ENCODE assay signal across 8 cellular contexts in genomic region chr9:130825051-130825651, GRCh38. TPM values are rescaled to one million over a fixed set of nuclear protein-coding genes. Genes with fewer than 3 reads are reported as not detected.
DNase-seq lines count a peak whose midpoint lies in the region; ATAC-seq, FAIRE-seq and TF ChIP-seq lines count a peak whose summit lies in the region.

No MANE protein-coding gene starts in this region.

- intact Hi-C loops in mammary epithelial cell (cut with micrococcal nuclease) (no loop called here), right lobe of liver (cut with DNase I) (no loop called here), aorta (cut with DNase I) (no loop called here)

- TF ChIP-seq CTCF in mammary epithelial cell (conservative IDR thresholded peaks at IDR 0.05 in 1 of 2, IDR thresholded peaks at IDR 0.05 in 1 of 2; ENCODE audit: extremely low read depth in 1 of 2, insufficient read depth in 1 of 2, low read depth in 1 of 2, low read length in 2 of 2) (no peak), right lobe of liver (IDR thresholded peaks at IDR 0.05) (no peak)

- no peak overlapping the region for H3K9ac ChIP-seq in mammary epithelial cell (ENCODE audit: insufficient read depth, low read length)

- no peak overlapping the region for H3K27ac ChIP-seq in mammary epithelial cell (ENCODE audit: insufficient read depth, low read depth, low read length)
- no peak overlapping the region for H3K27ac ChIP-seq in right lobe of liver
- H3K27ac ChIP-seq in aorta (ENCODE audit: low read depth in 1 of 2, low read length in 2 of 2): peak overlapping the region in 1 of 2 donors; percentile 39

- no peak for TF ChIP-seq POLR2A in right lobe of liver (IDR thresholded peaks at IDR 0.05)
- no peak for TF ChIP-seq POLR2A in GM12892 (IDR thresholded peaks at IDR 0.05; ENCODE audit: low read depth, low read length)

- H3K4me2 ChIP-seq in mammary epithelial cell (ENCODE audit: insufficient read depth, low read depth, low read length): peak overlapping the region; percentile 38

- no peak overlapping the region for H3K4me3 ChIP-seq in mammary epithelial cell (replicated peaks in 1 of 3; ENCODE audit: insufficient read depth in 1 of 3, low read depth in 2 of 3, low read length in 3 of 3)
- no peak overlapping the region for H3K4me3 ChIP-seq in right lobe of liver
- no peak overlapping the region for H3K4me3 ChIP-seq in aorta (ENCODE audit: low read length in 2 of 2)

- no peaks in the 10 kb centered on the region for H4K20me1 ChIP-seq in mammary epithelial cell (ENCODE audit: insufficient read depth, low read length)

- no TSS peak for BruUV-seq in mammary epithelial cell (replicated peaks; lab: Mats Ljungman, UMichigan)

- 7% methylated on average over 1 of the region's 1 CpG for WGBS in mammary epithelial cell (ENCODE audit: low coverage, missing lambda C conversion rate)
- 38% methylated on average over 1 of the region's 1 CpG for WGBS in right lobe of liver (ENCODE audit: insufficient coverage, low coverage, low lambda C conversion rate, missing lambda C conversion rate)
- 0 to 4% methylated on average over 1 of the region's 1 CpG for WGBS in aorta, 2 donors

- DNase-seq in SHP77 (lab: John Stamatoyannopoulos, UW) (peak; percentile 16 to 35), SHP77 treated with DMSO at 0.1 percent for 48 hours (lab: John Stamatoyannopoulos, UW) (no peak), mammary epithelial cell (no peak), right lobe of liver (no peak), aorta (no peak), GM12892 (ENCODE audit: insufficient read length) (no peak)
- DNase-seq in central memory CD4-positive, alpha-beta T cell: no peak

- in situ Hi-C loops in mammary epithelial cell (cut with MboI; ENCODE audit: low sequenced_read_pairs in 2 of 2): no loop called here

- dilution Hi-C loops in mammary epithelial cell (cut with HindIII; ENCODE audit: low sequenced_read_pairs): no loop called here

- H2AFZ ChIP-seq in mammary epithelial cell (ENCODE audit: low read depth, low read length): no peak overlapping the region

- H3K27me3 ChIP-seq in mammary epithelial cell (ENCODE audit: insufficient read depth, low read length) (no peaks in the 10 kb centered on the region), right lobe of liver (no peaks in the 10 kb centered on the region), aorta (ENCODE audit: control insufficient read depth in 1 of 2, insufficient read depth in 2 of 2, low read length in 1 of 2) (no peaks in the 10 kb centered on the region)

- CTCF ChIA-PET in mammary epithelial cell (lab: Charles Lee; ENCODE audit: low non-redundant PET): no interaction called here

- peak; percentile 31 to 66 (median 52) for ATAC-seq in right lobe of liver
- ATAC-seq in aorta (ENCODE audit: low FRiP score): peak; percentile 83
- no peak for ATAC-seq in HG03280 (IDR thresholded peaks at IDR 0.05; ENCODE audit: unreplicated experiment)

- peaks cover 20% of the 10 kb centered on the region for H3K79me2 ChIP-seq in mammary epithelial cell (ENCODE audit: insufficient read depth, low read length)

- H3K4me1 ChIP-seq in mammary epithelial cell (ENCODE audit: insufficient read depth, low read length) (no peaks in the 10 kb centered on the region), right lobe of liver (peaks cover 0 to 3% (median 0%) of the 10 kb centered on the region in 4 donors), aorta (ENCODE audit: control insufficient read depth in 1 of 2, insufficient read depth in 2 of 2, low read length in 2 of 2) (no peaks in the 10 kb centered on the region)

- H3K9me3 ChIP-seq in mammary epithelial cell (replicated peaks; ENCODE audit: insufficient read depth, low read length) (peaks cover 4% of the 10 kb centered on the region), right lobe of liver (no peaks in the 10 kb centered on the region), aorta (ENCODE audit: control insufficient read depth, low read length) (no peaks in the 10 kb centered on the region)

- H3K36me3 ChIP-seq in mammary epithelial cell (ENCODE audit: insufficient read depth, low read length) (no peaks in the 10 kb centered on the region), right lobe of liver (no peaks in the 10 kb centered on the region), aorta (ENCODE audit: control insufficient read depth in 1 of 2, insufficient read depth in 2 of 2, low read length in 1 of 2) (no peaks in the 10 kb centered on the region)

- no peak for FAIRE-seq in GM12892 (lab: Jason Lieb, UNC)

RNA-seq across cellular contexts. Expression of gene ABL1, which starts 9.9 kb away (rescaled TPM):
- total RNA-seq in mammary epithelial cell (10 to 100 TPM; 50.5 to 52.8 TPM), right lobe of liver (10 to 100 TPM; 17.0 to 25.8 (median 18.8) TPM), aorta (10 to 100 TPM; 91.7 to 98.7 TPM)
- polyA plus RNA-seq in mammary epithelial cell (19.4 TPM), aorta (10 to 100 TPM; 12.8 to 38.5 TPM)
- 90.2 TPM for polyA minus RNA-seq in mammary epithelial cell
- 14.7 TPM for polyA plus RNA-seq in GM12892 (2012; ENCODE audit: missing spikeins)

Comparison
In these comparisons a context has a peak if more than half of its experiments do, and no peak if none do; other contexts are left out.
1. DNase-seq: peak in SHP77 (2 of 2); none in SHP77 treated with DMSO at 0.1 percent for 48 hours (single experiment), mammary epithelial cell (single experiment), right lobe of liver (0 of 3), aorta (0 of 2), GM12892 (single experiment) and central memory CD4-positive, alpha-beta T cell (single experiment).